ENCODE assay signal across 20 cellular contexts in the genomic region with DNA sequence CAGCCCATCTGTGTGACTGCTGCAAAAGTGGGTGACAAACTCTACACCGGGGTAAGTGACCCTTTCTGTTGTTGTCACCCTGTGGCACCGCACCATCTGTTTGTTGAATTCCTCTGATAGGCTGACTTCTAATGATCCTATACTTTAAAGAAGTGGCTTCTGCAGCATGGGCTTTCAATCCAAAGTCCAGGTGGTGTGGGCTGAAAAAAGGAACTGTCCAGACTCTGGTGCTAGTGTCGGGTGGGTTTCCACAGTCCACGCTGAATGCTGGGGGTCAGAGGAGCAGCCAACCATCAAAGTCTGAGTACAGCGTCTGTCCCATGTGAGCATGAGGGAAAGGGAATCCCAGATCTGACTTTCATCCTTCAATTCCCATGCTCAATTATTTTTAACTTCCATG. TPM values are rescaled to one million over a fixed set of nuclear protein-coding genes. Genes with fewer than 3 reads are reported as not detected.
A peak's percentile ranks its signal among the peaks of the same experiment; 100 is the strongest.
DNase-seq lines count a peak whose midpoint lies in the region; ATAC-seq, FAIRE-seq and TF ChIP-seq lines count a peak whose summit lies in the region.
"Had no signal": no experiment of that assay in that cellular context is flagged by ENCODE, and none has a peak within 500 bp of the region (broad histone marks: within the 10 kb centered on the region; RNA-seq: fewer than 3 reads in every experiment).

No MANE protein-coding gene starts in this region.

- no peak for TF ChIP-seq EP300 in SK-N-SH (IDR thresholded peaks at IDR 0.05; ENCODE audit: borderline replicate concordance in 1 of 2, low read depth in 1 of 2, low read length in 1 of 2)

- no peak for TF ChIP-seq RAD21 in SK-N-SH (IDR thresholded peaks at IDR 0.05; ENCODE audit: low read length)

- CTCF ChIA-PET in SK-N-SH (lab: Yijun Ruan, JAX) (interaction anchor here (0.9 kb wide), 2 partner anchors 20 to 23 kb away, joined by 3 read pairs; no protein-coding TSS in a partner anchor), WTC11 (lab: Charles Lee) (no interaction called here)

- no peak overlapping the region for H3K9ac ChIP-seq in SK-N-SH
- H3K9ac ChIP-seq in neural progenitor cell = no peak overlapping the region
- H3K9ac ChIP-seq: GM23248 had no signal

- no peak overlapping the region for H3K27ac ChIP-seq in SK-N-SH (ENCODE audit: low read depth in 2 of 2, low read length in 1 of 2)
- no peak overlapping the region for H3K27ac ChIP-seq in neural progenitor cell
- H3K27ac ChIP-seq: 22Rv1, A549, GM23248 had no signal

- H3K27me3 ChIP-seq in SK-N-SH (ENCODE audit: insufficient read depth) (no peaks in the 10 kb centered on the region), neural progenitor cell (no peaks in the 10 kb centered on the region)

- 98% methylated on average over 5 of the region's 5 CpGs for WGBS in SK-N-SH (ENCODE audit: low lambda C conversion rate)

- TF ChIP-seq POLR2A in H54 (IDR thresholded peaks at IDR 0.05; ENCODE audit: low read depth, low read length) = no peak

- peaks cover 11% of the 10 kb centered on the region for H3K36me3 Mint-ChIP-seq in neural progenitor cell
- H3K36me3 Mint-ChIP-seq in WTC11 = peaks cover 13% of the 10 kb centered on the region

- H3K9me3 Mint-ChIP-seq in neural progenitor cell = peaks cover 14% of the 10 kb centered on the region
- H3K9me3 Mint-ChIP-seq in WTC11 = peaks cover 15% of the 10 kb centered on the region

- H3K9me2 ChIP-seq in SK-N-SH = no peaks in the 10 kb centered on the region

- DNase-seq in SK-N-SH = no peak
- DNase-seq in NCI-H524 (lab: John Stamatoyannopoulos, UW) = peak; percentile 75 to 93
- peak; percentile 35 for DNase-seq in SW480 (ENCODE audit: low spot score)
- no peak for DNase-seq in neural progenitor cell (ENCODE audit: low spot score)
- no peak for DNase-seq in H54 (ENCODE audit: insufficient read length, low spot score)
- DNase-seq in retina = no peak
- DNase-seq in WTC11 (ENCODE audit: low spot score) = no peak
- DNase-seq: AML-193; Caco-2; CD4-positive, alpha-beta T cell; DMS79; GDM1; GM23248; HCEC 1CT had no signal

- H2AFZ ChIP-seq in SK-N-SH (ENCODE audit: low read depth) (no peak overlapping the region), neural progenitor cell (replicated peaks) (no peak overlapping the region)
- H2AFZ ChIP-seq: GM23248 had no signal

- H3F3A ChIP-seq in SK-N-SH (replicated peaks; ENCODE audit: insufficient read depth) = no peaks in the 10 kb centered on the region
- H3F3A ChIP-seq in neural progenitor cell (ENCODE audit: low read depth) = peaks cover 3% of the 10 kb centered on the region

- H3K4me1 ChIP-seq in SK-N-SH (ENCODE audit: control insufficient read depth in 1 of 2, insufficient read depth in 2 of 2, low read depth in 1 of 2, low read length in 1 of 2) (no peaks in the 10 kb centered on the region), neural progenitor cell (peaks cover 9% of the 10 kb centered on the region)

- no peak for FAIRE-seq in H54 (lab: Jason Lieb, UNC)
- FAIRE-seq: A549, D721Med, GM12892, GM18507 had no signal

- H3K4me3 Mint-ChIP-seq in neural progenitor cell = no peak overlapping the region
- no peak overlapping the region for H3K4me3 Mint-ChIP-seq in WTC11
- H3K4me3 Mint-ChIP-seq: CD4-positive, alpha-beta T cell had no signal

- TF ChIP-seq CTCF in SK-N-SH (IDR thresholded peaks at IDR 0.05) = no peak
- TF ChIP-seq CTCF in neural progenitor cell (IDR thresholded peaks at IDR 0.05) = no peak
- no peak for TF ChIP-seq CTCF in WTC11 (IDR thresholded peaks at IDR 0.05)

- ATAC-seq in SK-N-SH treated with all-trans-retinoic acid at 6 μM for 48 hours = no peak
- ATAC-seq in WTC11 = no peak
- ATAC-seq: A549 had no signal

- H3K79me2 ChIP-seq in SK-N-SH (ENCODE audit: insufficient read depth) (no peaks in the 10 kb centered on the region), neural progenitor cell (ENCODE audit: low read depth) (no peaks in the 10 kb centered on the region)

- no peak overlapping the region for H3K4me3 ChIP-seq in SK-N-SH (ENCODE audit: low read depth in 2 of 2, low read length in 1 of 2)
- no peak overlapping the region for H3K4me3 ChIP-seq in neural progenitor cell
- H3K4me3 ChIP-seq: A549, GM23248 had no signal

- H3K27ac Mint-ChIP-seq in neural progenitor cell (peak overlapping the region; percentile 26), WTC11 (no peak overlapping the region)
- H3K27ac Mint-ChIP-seq: CD4-positive, alpha-beta T cell had no signal

- no peaks in the 10 kb centered on the region for H3K36me3 ChIP-seq in SK-N-SH (replicated peaks in 1 of 2; ENCODE audit: control insufficient read depth in 1 of 2, insufficient read depth in 2 of 2, low read length in 1 of 2)
- no peaks in the 10 kb centered on the region for H3K36me3 ChIP-seq in neural progenitor cell

- no peak overlapping the region for H3K4me2 ChIP-seq in SK-N-SH
- H3K4me2 ChIP-seq in neural progenitor cell = no peak overlapping the region
- H3K4me2 ChIP-seq: A549 had no signal

- peaks cover 49% of the 10 kb centered on the region for H3K4me1 Mint-ChIP-seq in neural progenitor cell
- peaks cover 37% of the 10 kb centered on the region for H3K4me1 Mint-ChIP-seq in WTC11

- no peaks in the 10 kb centered on the region for H4K20me1 ChIP-seq in SK-N-SH (ENCODE audit: insufficient read depth)
- no peaks in the 10 kb centered on the region for H4K20me1 ChIP-seq in neural progenitor cell (ENCODE audit: low read depth)

- peaks cover 4% of the 10 kb centered on the region for H3K27me3 Mint-ChIP-seq in neural progenitor cell (ENCODE audit: insufficient read depth, low read depth)
- H3K27me3 Mint-ChIP-seq in WTC11 (ENCODE audit: low read depth) = no peaks in the 10 kb centered on the region; the same call in 1 of the 2 replicates

- H3K9me3 ChIP-seq in SK-N-SH (no peaks in the 10 kb centered on the region), neural progenitor cell (ENCODE audit: low read depth) (peaks cover 5% of the 10 kb centered on the region)

- POLR2A ChIA-PET in SK-N-SH (lab: Yijun Ruan, JAX) (no interaction called here), WTC11 (lab: Charles Lee) (no interaction called here)

TF ChIP-seq in SK-N-SH, 30 proteins besides CTCF, POLR2A, EP300 and RAD21 (continues in another document):
- no peak for TF ChIP-seq RFX5 (IDR thresholded peaks at IDR 0.05; ENCODE audit: low read length)

TF ChIP-seq in SK-N-SH treated with all-trans-retinoic acid at 6 μM for 48 hours, 23 proteins besides CTCF, POLR2A, EP300 and RAD21:
- TF ChIP-seq ZNF565 (CRISPR knock-in tag; conservative IDR thresholded peaks at IDR 0.05; ENCODE audit: low read depth) = no peak
- no peak for TF ChIP-seq CSRNP3 (CRISPR knock-in tag; IDR thresholded peaks at IDR 0.05)
- TF ChIP-seq ARNTL (CRISPR knock-in tag; IDR thresholded peaks at IDR 0.05; ENCODE audit: borderline replicate concordance, low read depth) = no peak
- no peak for TF ChIP-seq ESRRG (CRISPR knock-in tag; IDR thresholded peaks at IDR 0.05)

TF ChIP-seq in WTC11, 78 proteins besides CTCF, POLR2A, EP300 and RAD21:
- TF ChIP-seq, protein P1, sequence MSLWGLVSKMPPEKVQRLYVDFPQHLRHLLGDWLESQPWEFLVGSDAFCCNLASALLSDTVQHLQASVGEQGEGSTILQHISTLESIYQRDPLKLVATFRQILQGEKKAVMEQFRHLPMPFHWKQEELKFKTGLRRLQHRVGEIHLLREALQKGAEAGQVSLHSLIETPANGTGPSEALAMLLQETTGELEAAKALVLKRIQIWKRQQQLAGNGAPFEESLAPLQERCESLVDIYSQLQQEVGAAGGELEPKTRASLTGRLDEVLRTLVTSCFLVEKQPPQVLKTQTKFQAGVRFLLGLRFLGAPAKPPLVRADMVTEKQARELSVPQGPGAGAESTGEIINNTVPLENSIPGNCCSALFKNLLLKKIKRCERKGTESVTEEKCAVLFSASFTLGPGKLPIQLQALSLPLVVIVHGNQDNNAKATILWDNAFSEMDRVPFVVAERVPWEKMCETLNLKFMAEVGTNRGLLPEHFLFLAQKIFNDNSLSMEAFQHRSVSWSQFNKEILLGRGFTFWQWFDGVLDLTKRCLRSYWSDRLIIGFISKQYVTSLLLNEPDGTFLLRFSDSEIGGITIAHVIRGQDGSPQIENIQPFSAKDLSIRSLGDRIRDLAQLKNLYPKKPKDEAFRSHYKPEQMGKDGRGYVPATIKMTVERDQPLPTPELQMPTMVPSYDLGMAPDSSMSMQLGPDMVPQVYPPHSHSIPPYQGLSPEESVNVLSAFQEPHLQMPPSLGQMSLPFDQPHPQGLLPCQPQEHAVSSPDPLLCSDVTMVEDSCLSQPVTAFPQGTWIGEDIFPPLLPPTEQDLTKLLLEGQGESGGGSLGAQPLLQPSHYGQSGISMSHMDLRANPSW (CRISPR knock-in tag; conservative IDR thresholded peaks at IDR 0.05; ENCODE audit: low read depth) = no peak
TF ChIP-seq in WTC11: peak in this region for 0.

RNA-seq across cellular contexts. Expression of gene SPATA13, which starts 31.6 kb away (rescaled TPM):
- polyA plus RNA-seq in SK-N-SH (2012; rRNA removed) = 4.3 and 4.7 TPM in 2 replicates
- polyA plus RNA-seq in SK-N-SH (2012; cell fraction: cytosol; rRNA removed) = 2.5 and 2.8 TPM in 2 replicates
- polyA plus RNA-seq in SK-N-SH (2012; cell fraction: nucleus; rRNA removed) = 16.5 and 18.3 TPM in 2 replicates
- total RNA-seq in neural progenitor cell (ENCODE audit: low replicate concordance) (15.9 and 19.8 TPM in 2 replicates), WTC11 (2021) (22.1 to 29.0 TPM (median 23.1 TPM) in 3 replicates)

Comparison
In these comparisons a context has a peak if more than half of its experiments do, and no peak if none do; other contexts are left out.
1. DNase-seq: peak in NCI-H524 (2 of 2) and SW480 (single experiment); none in SK-N-SH (single experiment), neural progenitor cell (single experiment), H54 (single experiment), retina (single experiment) and WTC11 (single experiment).